ENCODE assay signal across 14 cellular contexts in the genomic region with DNA sequence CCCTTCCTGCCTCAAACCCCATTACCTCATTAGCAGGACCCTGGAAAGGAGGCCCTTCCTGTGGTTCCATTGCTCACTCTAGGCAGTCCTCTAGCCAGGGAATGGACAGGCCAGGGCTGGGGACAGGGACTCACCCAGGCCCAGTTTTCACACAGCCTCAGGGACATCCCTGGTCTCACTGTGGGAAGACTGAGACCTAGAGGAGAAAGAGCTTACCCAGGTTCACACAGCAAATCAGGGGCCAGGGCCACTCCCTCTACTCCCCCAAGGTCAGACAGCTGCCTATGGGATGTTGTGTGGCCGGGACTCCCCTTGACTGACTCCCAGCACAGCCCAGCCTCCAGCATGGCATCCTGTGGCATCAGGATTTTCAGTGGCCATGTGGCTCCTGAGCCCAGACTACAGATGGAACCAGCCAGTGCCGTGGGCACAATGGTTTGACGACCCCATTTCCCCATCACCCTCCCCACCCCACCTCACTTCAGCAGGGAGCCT. TPM values are rescaled to one million over a fixed set of nuclear protein-coding genes. Genes with fewer than 3 reads are reported as not detected.
A peak's percentile ranks its signal among the peaks of the same experiment; 100 is the strongest.
DNase-seq lines count a peak whose midpoint lies in the region; ATAC-seq and TF ChIP-seq lines count a peak whose summit lies in the region.
"Had no signal": no experiment of that assay in that cellular context is flagged by ENCODE, and none has a peak within 500 bp of the region (broad histone marks: within the 10 kb centered on the region; RNA-seq: fewer than 3 reads in every experiment).

No MANE protein-coding gene starts in this region.

- no peak for TF ChIP-seq CTCF in adrenal gland (IDR thresholded peaks at IDR 0.05)

- intact Hi-C loops in CD4-positive, alpha-beta memory T cell (cut with micrococcal nuclease), result no loop called here
- intact Hi-C loops in adrenal gland (cut with DNase I), result loop anchor here in 1 of 2 donors (10.0 kb wide), 1 partner anchor 53 kb away; a partner anchor contains a TSS

- no peak for DNase-seq in CD4-positive, alpha-beta memory T cell
- no peak for DNase-seq in Jurkat, Clone E6-1 (ENCODE audit: low read depth, low spot score)
- DNase-seq in adrenal gland, result peak in 4 of 7 donors; percentile 15 to 38 (median 24)
- DNase-seq in natural killer cell treated with Interleukin-12 subunit alpha and Interleukin-12 subunit beta and Interleukin-15 and Interleukin-18, amount 100 ng/mL, for 72 hours (ENCODE audit: low spot score), result peak; percentile 60
- DNase-seq in stimulated activated CD4-positive, alpha-beta T cell treated with anti-CD3 and anti-CD28 coated beads, Interleukin-4, amount 100 ng/mL, for 4 hours, result no peak
- no peak for DNase-seq in SJCRH30
- no peak for DNase-seq in stimulated activated CD4-positive, alpha-beta T cell treated with anti-CD3 and anti-CD28 coated beads, Interleukin-4, amount 100 ng/mL, for 24 hours
- DNase-seq: foreskin melanocyte, NCI-H1092, NCI-H510A treated with DMSO at 0.1 percent for 48 hours, SHP77 treated with DMSO at 0.1 percent for 48 hours had no signal

- ATAC-seq in natural killer cell treated with Interleukin-12 subunit alpha and Interleukin-12 subunit beta and Interleukin-15 and Interleukin-18, amount 100 ng/mL, for 72 hours, result peak; percentile 14 to 29
- ATAC-seq in GM18517 (IDR thresholded peaks at IDR 0.05; ENCODE audit: unreplicated experiment), result no peak
- ATAC-seq: GM23338 had no signal

- peak overlapping the region in 1 of 2 donors; percentile 42 for H3K4me3 ChIP-seq in CD4-positive, alpha-beta memory T cell (ENCODE audit: low read length in 2 of 2)
- peak overlapping the region; percentile 40 for H3K4me3 ChIP-seq in Jurkat, Clone E6-1 (ENCODE audit: low read length)
- H3K4me3 ChIP-seq in adrenal gland, result no peak overlapping the region
- no peak overlapping the region for H3K4me3 ChIP-seq in SJCRH30
- H3K4me3 ChIP-seq: GM23338, neural progenitor cell had no signal

- H3K36me3 Mint-ChIP-seq in CD4-positive, alpha-beta memory T cell, result no peaks in the 10 kb centered on the region
- H3K36me3 Mint-ChIP-seq in natural killer cell treated with Interleukin-12 subunit alpha and Interleukin-12 subunit beta and Interleukin-15 and Interleukin-18, amount 100 ng/mL, for 72 hours, result no peaks in the 10 kb centered on the region

- no peaks in the 10 kb centered on the region for H3K36me3 ChIP-seq in CD4-positive, alpha-beta memory T cell (ENCODE audit: insufficient read depth, low read length)
- no peaks in the 10 kb centered on the region for H3K36me3 ChIP-seq in adrenal gland (replicated peaks in 1 of 2)
- no peaks in the 10 kb centered on the region for H3K36me3 ChIP-seq in SJCRH30
- H3K36me3 ChIP-seq: neural progenitor cell had no signal

- peak overlapping the region; percentile 32 to 74 (median 59) for H3K4me3 Mint-ChIP-seq in CD4-positive, alpha-beta memory T cell
- H3K4me3 Mint-ChIP-seq in natural killer cell treated with Interleukin-12 subunit alpha and Interleukin-12 subunit beta and Interleukin-15 and Interleukin-18, amount 100 ng/mL, for 72 hours, result peak overlapping the region; percentile 49
- H3K4me3 Mint-ChIP-seq: GM23338, neural progenitor cell had no signal

- CTCF ChIA-PET in CD4-positive, alpha-beta memory T cell (lab: Charles Lee; ENCODE audit: partially characterized antibody), result no interaction called here

- H3K9me3 ChIP-seq in CD4-positive, alpha-beta memory T cell (ENCODE audit: control insufficient read depth in 1 of 2, low read length in 2 of 2), result no peaks in the 10 kb centered on the region
- H3K9me3 ChIP-seq in adrenal gland (replicated peaks in 1 of 3), result no peaks in the 10 kb centered on the region
- H3K9me3 ChIP-seq in SJCRH30 (replicated peaks), result no peaks in the 10 kb centered on the region

- POLR2A ChIA-PET in CD4-positive, alpha-beta memory T cell (lab: Charles Lee; ENCODE audit: partially characterized antibody), result interaction anchor here (1.1 to 1.8 kb wide), 5 partner anchors 112 to 497 kb away, joined by 3 to 9 read pairs (median 7); a partner anchor contains a TSS

- no peaks in the 10 kb centered on the region for H3K9me3 Mint-ChIP-seq in CD4-positive, alpha-beta memory T cell
- no peaks in the 10 kb centered on the region for H3K9me3 Mint-ChIP-seq in natural killer cell treated with Interleukin-12 subunit alpha and Interleukin-12 subunit beta and Interleukin-15 and Interleukin-18, amount 100 ng/mL, for 72 hours
- H3K9me3 Mint-ChIP-seq: GM23338, neural progenitor cell had no signal

- no peaks in the 10 kb centered on the region for H3K27me3 ChIP-seq in CD4-positive, alpha-beta memory T cell (ENCODE audit: insufficient read depth, low read length)
- H3K27me3 ChIP-seq in adrenal gland (no peaks in the 10 kb centered on the region), SJCRH30 (no peaks in the 10 kb centered on the region)
- H3K27me3 ChIP-seq: neural progenitor cell had no signal

- H3K27ac Mint-ChIP-seq in CD4-positive, alpha-beta memory T cell, result peak overlapping the region; percentile 37 to 92 (median 87)
- H3K27ac Mint-ChIP-seq in natural killer cell treated with Interleukin-12 subunit alpha and Interleukin-12 subunit beta and Interleukin-15 and Interleukin-18, amount 100 ng/mL, for 72 hours, result peak overlapping the region; percentile 84 to 95
- H3K27ac Mint-ChIP-seq: neural progenitor cell had no signal

- peak overlapping the region; percentile 40 for H3K27ac ChIP-seq in CD4-positive, alpha-beta memory T cell (ENCODE audit: low read depth, low read length)
- peak overlapping the region in 1 of 5 donors; percentile 74 for H3K27ac ChIP-seq in adrenal gland
- H3K27ac ChIP-seq in SJCRH30, result no peak overlapping the region
- H3K27ac ChIP-seq: neural progenitor cell had no signal

- no peak for TF ChIP-seq POLR2A in adrenal gland (IDR thresholded peaks at IDR 0.05)

- 59 to 86% (median 83%) methylated on average over 2 to 3 of the region's 3 CpGs for WGBS in adrenal gland, 4 donors

- peaks cover 6 to 35% (median 13%) of the 10 kb centered on the region in 4 donors for H3K4me1 Mint-ChIP-seq in CD4-positive, alpha-beta memory T cell
- H3K4me1 Mint-ChIP-seq in natural killer cell treated with Interleukin-12 subunit alpha and Interleukin-12 subunit beta and Interleukin-15 and Interleukin-18, amount 100 ng/mL, for 72 hours (ENCODE audit: low read depth in 2 of 2), result peaks cover 9 to 16% of the 10 kb centered on the region in 2 donors

- H3K27me3 Mint-ChIP-seq in CD4-positive, alpha-beta memory T cell, result no peaks in the 10 kb centered on the region
- H3K27me3 Mint-ChIP-seq in natural killer cell treated with Interleukin-12 subunit alpha and Interleukin-12 subunit beta and Interleukin-15 and Interleukin-18, amount 100 ng/mL, for 72 hours, result no peaks in the 10 kb centered on the region

- H3K4me1 ChIP-seq in CD4-positive, alpha-beta memory T cell (ENCODE audit: insufficient read depth, low read length), result peaks cover 16% of the 10 kb centered on the region
- H3K4me1 ChIP-seq in adrenal gland (replicated peaks in 1 of 2) (peaks cover 17 to 19% of the 10 kb centered on the region in 2 donors), SJCRH30 (peaks cover 12% of the 10 kb centered on the region)

RNA-seq across cellular contexts. Expression of a gene that starts 49.3 kb away (rescaled TPM):
- total RNA-seq in CD4-positive, alpha-beta memory T cell, result not detected
- not detected for polyA plus RNA-seq in CD4-positive, alpha-beta memory T cell
- polyA plus RNA-seq in Jurkat, Clone E6-1 (2012; ENCODE audit: insufficient read depth, insufficient read length), result 3.3 TPM
- total RNA-seq in adrenal gland, result 10 to 100 TPM in 4 of 8 donors, 1 to 10 TPM in 4; 3.7 to 13.5 (median 10.0) TPM
- 10 to 100 TPM in 2 of 3 donors, under 1 TPM in 1; 0.70 to 27.7 (median 15.4) TPM for polyA plus RNA-seq in adrenal gland
- under 1 TPM; 0.19 to 0.20 TPM for total RNA-seq in natural killer cell treated with Interleukin-12 subunit alpha and Interleukin-12 subunit beta and Interleukin-15 and Interleukin-18, amount 100 ng/mL, for 72 hours
- 2.0 and 2.4 TPM in 2 replicates for total RNA-seq in SJCRH30 (2014; rRNA removed; shearing (Covaris generic))

Comparison
In these comparisons a context has a peak if more than half of its experiments do, and no peak if none do; other contexts are left out.
1. DNase-seq: peak in adrenal gland (4 of 7) and natural killer cell treated with Interleukin-12 subunit alpha and Interleukin-12 subunit beta and Interleukin-15 and Interleukin-18, amount 100 ng/mL, for 72 hours (single experiment); none in CD4-positive, alpha-beta memory T cell (0 of 5), Jurkat, Clone E6-1 (single experiment), stimulated activated CD4-positive, alpha-beta T cell treated with anti-CD3 and anti-CD28 coated beads, Interleukin-4, amount 100 ng/mL, for 4 hours (0 of 2), SJCRH30 (0 of 2) and stimulated activated CD4-positive, alpha-beta T cell treated with anti-CD3 and anti-CD28 coated beads, Interleukin-4, amount 100 ng/mL, for 24 hours (single experiment).